Comparison of ENCODE assay signal across 1 cellular context in the genomic region with DNA sequence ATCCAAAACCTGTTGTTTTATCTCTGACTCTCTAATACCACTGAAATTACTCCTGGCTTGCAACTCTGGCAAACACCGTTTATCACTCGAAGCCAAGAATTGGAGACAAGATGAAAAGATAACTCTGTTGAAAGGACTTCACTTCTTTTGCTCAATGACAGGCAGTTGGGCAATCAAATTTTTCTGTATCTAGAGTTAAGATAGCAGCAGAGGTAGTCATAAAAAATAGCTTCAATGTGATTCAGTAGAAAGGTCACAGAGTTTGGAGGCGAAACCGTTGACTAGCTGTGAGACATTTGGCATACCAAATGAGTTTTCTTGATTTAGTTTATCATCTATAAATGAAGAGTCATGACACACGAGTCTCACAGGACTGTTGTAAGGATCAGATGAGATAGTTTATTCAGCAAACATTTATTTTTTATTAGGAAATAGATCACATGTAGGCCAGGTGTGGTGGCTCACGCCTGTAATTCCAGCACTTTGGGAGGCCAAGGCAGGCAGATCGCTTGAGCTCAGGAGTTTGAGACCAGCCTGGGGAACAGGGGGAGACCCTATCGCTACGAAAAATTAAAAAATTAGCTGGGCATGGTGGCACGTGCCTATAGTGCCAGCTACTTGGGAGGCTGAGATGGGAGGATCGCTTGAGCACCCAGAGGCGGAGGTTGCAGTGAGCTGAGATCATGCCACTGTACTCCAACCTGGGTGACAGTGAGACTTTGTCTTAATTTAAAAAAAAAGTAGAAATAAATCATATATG.
TF ChIP-seq lines count a peak whose summit lies in the region.

No MANE protein-coding gene starts in this region.

TF ChIP-seq in K562, 482 proteins besides CTCF, POLR2A, EP300 and RAD21 (continued from another document):
- no peak for TF ChIP-seq ZBTB2 (IDR thresholded peaks at IDR 0.05)
- 0 out of 2 replicates have a peak, but pooled peaks have one; percentile 24 for TF ChIP-seq ZNF512 (tag; IDR thresholded peaks at IDR 0.05)
- no peak for TF ChIP-seq MEIS2 (IDR thresholded peaks at IDR 0.05; ENCODE audit: partially characterized antibody)
- no peak for TF ChIP-seq CBX8 (IDR thresholded peaks at IDR 0.05; ENCODE audit: borderline replicate concordance, extremely low read depth, low read depth, low read length, poor library complexity, severe bottlenecking)
- no peak for TF ChIP-seq RB1 (IDR thresholded peaks at IDR 0.05; ENCODE audit: low read depth)
- TF ChIP-seq CHD4 (IDR thresholded peaks at IDR 0.05; ENCODE audit: insufficient read depth, insufficient replicate concordance, low read depth, low read length, poor library complexity, severe bottlenecking) = no peak
- peak; percentile 61 for TF ChIP-seq FOSL1 (tag; conservative IDR thresholded peaks at IDR 0.05)
- no peak for TF ChIP-seq GATAD2A (IDR thresholded peaks at IDR 0.05)
- peak; percentile 68 for TF ChIP-seq CEBPB (tag; IDR thresholded peaks at IDR 0.05)
- TF ChIP-seq, protein P1, sequence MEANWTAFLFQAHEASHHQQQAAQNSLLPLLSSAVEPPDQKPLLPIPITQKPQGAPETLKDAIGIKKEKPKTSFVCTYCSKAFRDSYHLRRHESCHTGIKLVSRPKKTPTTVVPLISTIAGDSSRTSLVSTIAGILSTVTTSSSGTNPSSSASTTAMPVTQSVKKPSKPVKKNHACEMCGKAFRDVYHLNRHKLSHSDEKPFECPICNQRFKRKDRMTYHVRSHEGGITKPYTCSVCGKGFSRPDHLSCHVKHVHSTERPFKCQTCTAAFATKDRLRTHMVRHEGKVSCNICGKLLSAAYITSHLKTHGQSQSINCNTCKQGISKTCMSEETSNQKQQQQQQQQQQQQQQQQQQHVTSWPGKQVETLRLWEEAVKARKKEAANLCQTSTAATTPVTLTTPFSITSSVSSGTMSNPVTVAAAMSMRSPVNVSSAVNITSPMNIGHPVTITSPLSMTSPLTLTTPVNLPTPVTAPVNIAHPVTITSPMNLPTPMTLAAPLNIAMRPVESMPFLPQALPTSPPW (CRISPR knock-in tag; IDR thresholded peaks at IDR 0.05) = no peak
